ENCODE assay signal across 17 cellular contexts in the genomic region with DNA sequence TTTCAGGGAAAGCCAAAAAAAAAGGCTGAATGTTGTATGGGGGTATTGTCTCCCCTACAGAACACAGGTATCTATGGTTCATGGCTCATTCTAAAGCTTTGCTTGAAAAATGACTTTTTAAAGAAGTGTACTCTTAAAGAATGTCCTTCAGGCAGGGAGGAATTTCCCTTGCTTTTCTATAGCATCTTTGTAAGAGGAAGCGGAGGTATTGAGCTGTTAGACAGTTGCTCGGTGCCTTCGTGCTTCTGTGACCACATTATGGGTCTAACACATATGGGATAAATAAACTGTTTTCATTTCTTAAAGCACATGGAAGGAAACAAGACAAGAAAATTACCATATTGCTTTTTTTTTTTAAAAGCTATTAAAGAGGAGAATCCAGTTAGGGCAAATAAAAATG.
DNase-seq lines count a peak whose midpoint lies in the region; ATAC-seq and TF ChIP-seq lines count a peak whose summit lies in the region.
"Had no signal": no experiment of that assay in that cellular context is flagged by ENCODE, and none has a peak within 500 bp of the region (broad histone marks: within the 10 kb centered on the region; RNA-seq: fewer than 3 reads in every experiment).

No MANE protein-coding gene starts in this region.

- TF ChIP-seq POLR2A in body of pancreas (IDR thresholded peaks at IDR 0.05), result no peak

- peak; percentile 5 for DNase-seq in GM23338 (ENCODE audit: low spot score)
- peak; percentile 10 for DNase-seq in foreskin melanocyte
- no peak for DNase-seq in NCI-H2227 (lab: John Stamatoyannopoulos, UW; ENCODE audit: unreplicated experiment)
- DNase-seq in body of pancreas, result no peak
- DNase-seq: 8988T; ACHN; C1 segment of cervical spinal cord; Calu3; CD4-positive, alpha-beta memory T cell; COR-L47; DMS53; DMS79 treated with DMSO at 0.1 percent for 48 hours; GOT3 had no signal

- peaks cover 78% of the 10 kb centered on the region for H3K4me1 ChIP-seq in DOHH2 (ENCODE audit: control insufficient read depth, low read length)
- H3K4me1 ChIP-seq in GM23338 (ENCODE audit: insufficient read depth), result 0 out of 2 replicates have a peak, but pooled peaks cover 5% of the 10 kb centered on the region
- no peaks in the 10 kb centered on the region for H3K4me1 ChIP-seq in body of pancreas
- H3K4me1 ChIP-seq: A549, HAP-1 had no signal

- no peaks in the 10 kb centered on the region for H3K27me3 ChIP-seq in DOHH2 (ENCODE audit: control insufficient read depth, low read length)
- H3K27me3 ChIP-seq in GM23338 (ENCODE audit: insufficient read depth), result no peaks in the 10 kb centered on the region
- H3K27me3 ChIP-seq in body of pancreas, result no peaks in the 10 kb centered on the region

- H3F3A ChIP-seq in DOHH2 (ENCODE audit: control insufficient read depth, insufficient read depth) (no peaks in the 10 kb centered on the region), GM23338 (replicated peaks; ENCODE audit: low read depth) (no peaks in the 10 kb centered on the region)

- no peaks in the 10 kb centered on the region for H3K9me3 ChIP-seq in DOHH2 (ENCODE audit: control insufficient read depth, insufficient read depth, low read length)
- no peaks in the 10 kb centered on the region for H3K9me3 ChIP-seq in body of pancreas
- H3K9me3 ChIP-seq: A549, HAP-1 had no signal

- intact Hi-C loops in body of pancreas (cut with DNase I), result no loop called here

- no peaks in the 10 kb centered on the region for H3K36me3 Mint-ChIP-seq in GM23338 (ENCODE audit: low read depth)
- H3K36me3 Mint-ChIP-seq: CD4-positive, alpha-beta memory T cell had no signal

- H3K79me2 ChIP-seq in DOHH2 (ENCODE audit: control insufficient read depth, low read length) (no peaks in the 10 kb centered on the region), GM23338 (replicated peaks; ENCODE audit: insufficient read depth) (no peaks in the 10 kb centered on the region)

- no peak overlapping the region for H3K27ac Mint-ChIP-seq in GM23338
- H3K27ac Mint-ChIP-seq: CD4-positive, alpha-beta memory T cell had no signal

- H3K27ac ChIP-seq in DOHH2 (ENCODE audit: low read depth, low read length) (peak overlapping the region; percentile 36), GM23338 (ENCODE audit: low read depth) (no peak overlapping the region), body of pancreas (no peak overlapping the region)
- H3K27ac ChIP-seq: A549 had no signal

- TF ChIP-seq CTCF in DOHH2 (IDR thresholded peaks at IDR 0.05; ENCODE audit: low read depth, low read length, poor library complexity, severe bottlenecking) (no peak), GM23338 (conservative IDR thresholded peaks at IDR 0.05; ENCODE audit: low read depth in 2 of 2) (no peak), body of pancreas (IDR thresholded peaks at IDR 0.05) (no peak)

- H3K36me3 ChIP-seq in DOHH2 (ENCODE audit: control insufficient read depth, low read length) (0 out of 2 replicates have a peak, but pooled peaks cover 4% of the 10 kb centered on the region), GM23338 (ENCODE audit: insufficient read depth) (no peaks in the 10 kb centered on the region), body of pancreas (replicated peaks in 1 of 2; ENCODE audit: insufficient read depth in 1 of 2, low read depth in 2 of 2) (no peaks in the 10 kb centered on the region)
- H3K36me3 ChIP-seq: HAP-1 had no signal

- no peaks in the 10 kb centered on the region for H3K9me3 Mint-ChIP-seq in GM23338

- H3K4me3 Mint-ChIP-seq in GM23338, result no peak overlapping the region
- H3K4me3 Mint-ChIP-seq: CD4-positive, alpha-beta memory T cell had no signal

- 20 to 23% methylated on average over 3 of the region's 3 CpGs for WGBS in body of pancreas, 2 donors

- H3K4me3 ChIP-seq in DOHH2 (ENCODE audit: low read length) (peak overlapping the region; percentile 32), GM23338 (no peak overlapping the region), body of pancreas (no peak overlapping the region)
- H3K4me3 ChIP-seq: A549, HAP-1 had no signal

- peaks cover 6% of the 10 kb centered on the region; the same call in 2 of the 3 replicates for H3K4me1 Mint-ChIP-seq in GM23338
- H3K4me1 Mint-ChIP-seq: CD4-positive, alpha-beta memory T cell had no signal

- H4K20me1 ChIP-seq in DOHH2 (ENCODE audit: control insufficient read depth, insufficient read depth, low read depth, low read length) (no peaks in the 10 kb centered on the region), GM23338 (replicated peaks; ENCODE audit: insufficient read depth) (no peaks in the 10 kb centered on the region)

- no peak for ATAC-seq in GM23338
- ATAC-seq in HG03045 (IDR thresholded peaks at IDR 0.05; ENCODE audit: unreplicated experiment), result no peak
- no peak for ATAC-seq in body of pancreas
- ATAC-seq: A549 had no signal

- H3K9me2 ChIP-seq in DOHH2 (replicated peaks; ENCODE audit: control insufficient read depth, low read length), result no peaks in the 10 kb centered on the region
- H3K9me2 ChIP-seq in GM23338 (ENCODE audit: insufficient read depth), result peaks cover 3% of the 10 kb centered on the region; the same call in 1 of the 2 replicates

- no peak overlapping the region for H2AFZ ChIP-seq in GM23338

- peak overlapping the region; percentile 58 for H3K4me2 ChIP-seq in DOHH2 (ENCODE audit: low read length)
- H3K4me2 ChIP-seq in GM23338, result no peak overlapping the region
- H3K4me2 ChIP-seq: A549 had no signal

- H3K27me3 Mint-ChIP-seq in GM23338 (ENCODE audit: insufficient read depth, low read depth, poor library complexity), result peaks cover 2% of the 10 kb centered on the region
- H3K27me3 Mint-ChIP-seq: CD4-positive, alpha-beta memory T cell had no signal

TF ChIP-seq in GM23338, 12 proteins besides CTCF, POLR2A, EP300 and RAD21 (continues in another document):
- no peak for TF ChIP-seq ZNF462 (CRISPR knock-in tag; IDR thresholded peaks at IDR 0.05)
- TF ChIP-seq JUNB (IDR thresholded peaks at IDR 0.05; ENCODE audit: unreplicated experiment), result no peak
- TF ChIP-seq ZNF331 (CRISPR knock-in tag; IDR thresholded peaks at IDR 0.05; ENCODE audit: low read depth), result no peak
- no peak for TF ChIP-seq CREB1 (CRISPR knock-in tag; IDR thresholded peaks at IDR 0.05; ENCODE audit: low read depth)
- TF ChIP-seq EZH2 (IDR thresholded peaks at IDR 0.05; ENCODE audit: low read depth, unreplicated experiment), result no peak

Comparison
In these comparisons a context has a peak if more than half of its experiments do, and no peak if none do; other contexts are left out.
1. DNase-seq: peak in GM23338 (single experiment) and foreskin melanocyte (single experiment); none in NCI-H2227 (single experiment) and body of pancreas (0 of 4).